ENCODE assay signal across 1 cellular context in the genomic region with DNA sequence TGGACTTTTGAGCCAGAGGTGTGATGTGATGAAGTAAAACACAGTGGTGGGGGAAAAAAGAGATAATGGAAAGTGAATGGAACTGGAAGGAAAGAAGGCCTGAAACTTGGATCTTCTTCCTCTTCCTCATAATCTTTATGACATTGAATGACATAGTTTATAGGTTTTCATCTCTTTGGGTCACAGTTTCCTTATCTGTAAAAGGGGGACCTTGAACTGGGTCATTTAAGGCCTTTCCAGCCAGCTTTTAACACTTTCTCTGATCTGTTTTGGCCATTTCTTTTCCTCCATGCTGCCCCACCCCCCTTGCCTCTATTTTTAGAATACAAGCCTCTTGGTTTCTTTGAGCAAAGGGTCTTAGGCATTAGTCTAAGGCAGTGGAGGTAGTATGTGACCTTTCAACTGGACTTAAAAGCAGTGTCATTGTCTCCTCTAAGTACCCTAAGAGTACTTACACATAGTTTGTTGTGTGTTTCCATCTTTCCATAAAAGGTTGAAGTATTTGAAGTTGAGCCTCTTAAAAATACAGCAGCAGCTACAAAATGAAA.
TF ChIP-seq lines count a peak whose summit lies in the region.

No MANE protein-coding gene starts in this region.

TF ChIP-seq in GM12878, 131 proteins besides CTCF, POLR2A, EP300 and RAD21 (continued from another document):
- TF ChIP-seq, protein P1, sequence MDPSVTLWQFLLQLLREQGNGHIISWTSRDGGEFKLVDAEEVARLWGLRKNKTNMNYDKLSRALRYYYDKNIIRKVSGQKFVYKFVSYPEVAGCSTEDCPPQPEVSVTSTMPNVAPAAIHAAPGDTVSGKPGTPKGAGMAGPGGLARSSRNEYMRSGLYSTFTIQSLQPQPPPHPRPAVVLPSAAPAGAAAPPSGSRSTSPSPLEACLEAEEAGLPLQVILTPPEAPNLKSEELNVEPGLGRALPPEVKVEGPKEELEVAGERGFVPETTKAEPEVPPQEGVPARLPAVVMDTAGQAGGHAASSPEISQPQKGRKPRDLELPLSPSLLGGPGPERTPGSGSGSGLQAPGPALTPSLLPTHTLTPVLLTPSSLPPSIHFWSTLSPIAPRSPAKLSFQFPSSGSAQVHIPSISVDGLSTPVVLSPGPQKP (IDR thresholded peaks at IDR 0.05; ENCODE audit: low read depth, low read length) = no peak
- no peak for TF ChIP-seq RAD51 (IDR thresholded peaks at IDR 0.05)
- TF ChIP-seq, protein P2, sequence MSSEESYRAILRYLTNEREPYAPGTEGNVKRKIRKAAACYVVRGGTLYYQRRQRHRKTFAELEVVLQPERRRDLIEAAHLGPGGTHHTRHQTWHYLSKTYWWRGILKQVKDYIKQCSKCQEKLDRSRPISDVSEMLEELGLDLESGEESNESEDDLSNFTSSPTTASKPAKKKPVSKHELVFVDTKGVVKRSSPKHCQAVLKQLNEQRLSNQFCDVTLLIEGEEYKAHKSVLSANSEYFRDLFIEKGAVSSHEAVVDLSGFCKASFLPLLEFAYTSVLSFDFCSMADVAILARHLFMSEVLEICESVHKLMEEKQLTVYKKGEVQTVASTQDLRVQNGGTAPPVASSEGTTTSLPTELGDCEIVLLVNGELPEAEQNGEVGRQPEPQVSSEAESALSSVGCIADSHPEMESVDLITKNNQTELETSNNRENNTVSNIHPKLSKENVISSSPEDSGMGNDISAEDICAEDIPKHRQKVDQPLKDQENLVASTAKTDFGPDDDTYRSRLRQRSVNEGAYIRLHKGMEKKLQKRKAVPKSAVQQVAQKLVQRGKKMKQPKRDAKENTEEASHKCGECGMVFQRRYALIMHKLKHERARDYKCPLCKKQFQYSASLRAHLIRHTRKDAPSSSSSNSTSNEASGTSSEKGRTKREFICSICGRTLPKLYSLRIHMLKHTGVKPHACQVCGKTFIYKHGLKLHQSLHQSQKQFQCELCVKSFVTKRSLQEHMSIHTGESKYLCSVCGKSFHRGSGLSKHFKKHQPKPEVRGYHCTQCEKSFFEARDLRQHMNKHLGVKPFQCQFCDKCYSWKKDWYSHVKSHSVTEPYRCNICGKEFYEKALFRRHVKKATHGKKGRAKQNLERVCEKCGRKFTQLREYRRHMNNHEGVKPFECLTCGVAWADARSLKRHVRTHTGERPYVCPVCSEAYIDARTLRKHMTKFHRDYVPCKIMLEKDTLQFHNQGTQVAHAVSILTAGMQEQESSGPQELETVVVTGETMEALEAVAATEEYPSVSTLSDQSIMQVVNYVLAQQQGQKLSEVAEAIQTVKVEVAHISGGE (CRISPR knock-in tag; IDR thresholded peaks at IDR 0.05) = no peak
- TF ChIP-seq SMARCA5 (IDR thresholded peaks at IDR 0.05) = no peak
- TF ChIP-seq ZNF217 (IDR thresholded peaks at IDR 0.05) = no peak
- no peak for TF ChIP-seq SP1 (IDR thresholded peaks at IDR 0.05; ENCODE audit: low read depth, low read length)
- TF ChIP-seq, protein P3, sequence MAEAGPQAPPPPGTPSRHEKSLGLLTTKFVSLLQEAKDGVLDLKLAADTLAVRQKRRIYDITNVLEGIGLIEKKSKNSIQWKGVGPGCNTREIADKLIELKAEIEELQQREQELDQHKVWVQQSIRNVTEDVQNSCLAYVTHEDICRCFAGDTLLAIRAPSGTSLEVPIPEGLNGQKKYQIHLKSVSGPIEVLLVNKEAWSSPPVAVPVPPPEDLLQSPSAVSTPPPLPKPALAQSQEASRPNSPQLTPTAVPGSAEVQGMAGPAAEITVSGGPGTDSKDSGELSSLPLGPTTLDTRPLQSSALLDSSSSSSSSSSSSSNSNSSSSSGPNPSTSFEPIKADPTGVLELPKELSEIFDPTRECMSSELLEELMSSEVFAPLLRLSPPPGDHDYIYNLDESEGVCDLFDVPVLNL (IDR thresholded peaks at IDR 0.05; ENCODE audit: low read depth, low read length) = no peak
- no peak for TF ChIP-seq STAT1 (conservative IDR thresholded peaks at IDR 0.05)
